ENCODE assay signal across 1 cellular context in the genomic region with DNA sequence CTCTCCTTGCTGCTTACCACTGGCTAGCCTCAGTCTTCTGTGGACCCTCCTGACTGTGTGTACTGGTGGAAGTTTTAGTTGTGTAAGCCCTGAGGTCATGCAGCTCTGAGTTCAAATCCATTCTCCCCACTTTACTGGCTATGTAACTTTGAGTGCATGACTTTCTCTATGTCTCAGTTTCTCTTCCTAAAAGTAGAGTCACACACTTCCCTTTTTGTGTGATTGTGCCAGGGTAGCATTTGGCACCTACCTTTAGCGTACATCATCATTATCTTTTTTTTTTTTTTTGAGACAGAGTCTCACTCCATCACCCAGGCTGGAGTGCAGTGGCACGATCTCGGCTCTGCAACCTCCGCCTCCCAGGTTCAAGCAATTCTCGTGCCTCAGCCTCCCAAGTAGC.
TF ChIP-seq lines count a peak whose summit lies in the region.

No MANE protein-coding gene starts in this region.

TF ChIP-seq in GM12878, 131 proteins besides CTCF, POLR2A, EP300 and RAD21 (continued from another document):
- TF ChIP-seq EGR1 (IDR thresholded peaks at IDR 0.05; ENCODE audit: borderline replicate concordance in 1 of 2, low read depth in 2 of 2, low read length in 2 of 2), result no peak
TF ChIP-seq in GM12878: peak in this region for 9.
